ENCODE assay signal across 8 cellular contexts in the genomic region with DNA sequence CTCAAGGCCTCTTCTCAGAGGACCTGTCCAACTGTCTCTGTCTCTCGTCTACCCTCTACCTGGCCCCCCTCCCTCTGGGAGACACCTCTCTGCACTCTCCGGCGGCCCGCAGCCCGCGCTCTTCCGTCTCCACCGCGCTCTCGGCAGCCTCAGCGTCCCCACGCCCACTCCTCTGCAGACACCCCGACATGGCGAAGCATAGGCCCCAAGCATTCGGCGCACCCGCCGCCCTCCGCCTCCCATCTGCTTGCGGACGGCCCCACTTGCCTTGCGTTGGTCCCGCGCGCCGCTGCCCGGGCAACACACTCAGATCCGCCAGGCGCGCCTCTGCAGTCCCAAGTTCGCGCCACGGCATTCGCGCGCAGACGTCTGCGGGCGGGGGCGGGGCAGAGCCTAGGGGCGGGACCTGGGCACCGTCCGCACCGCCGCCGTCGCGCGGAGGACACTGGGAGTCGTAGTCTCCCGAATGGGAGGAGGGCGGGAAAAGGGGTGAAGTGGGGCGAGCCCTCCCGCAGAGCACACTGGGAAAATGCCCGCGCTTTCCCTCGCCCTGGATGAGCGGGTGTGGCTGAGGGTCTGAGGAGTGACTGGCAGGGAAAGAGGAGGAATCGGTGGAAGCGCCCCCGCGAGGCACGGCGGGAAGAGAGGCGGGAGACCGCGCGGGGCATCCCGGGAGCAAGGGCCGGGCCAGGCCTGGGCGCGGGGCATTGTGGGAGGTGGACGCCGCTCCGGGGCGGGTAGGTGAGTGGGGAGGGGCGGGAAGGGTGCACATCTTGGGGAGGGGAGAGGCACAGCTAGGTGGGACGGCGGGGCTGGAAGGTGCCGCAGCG. TPM values are rescaled to one million over a fixed set of nuclear protein-coding genes. Genes with fewer than 3 reads are reported as not detected.
DNase-seq lines count a peak whose midpoint lies in the region; ATAC-seq and TF ChIP-seq lines count a peak whose summit lies in the region.

TSS of gene LIG1 (minus strand) at position 371 of the 830 bp plus-strand sequence. CDS start 4,778 bp downstream, outside the sequence.
TSS of gene ZSWIM9 (plus strand) at position 707 of the 830 bp plus-strand sequence. CDS start 1,123 bp downstream, outside the sequence.

- peaks cover 4 to 7% of the 10 kb centered on the region in 2 donors for H3K4me1 ChIP-seq in esophagus (ENCODE audit: control insufficient read depth in 2 of 2, insufficient read depth in 2 of 2, low read length in 1 of 2)
- peaks cover 5 to 18% of the 10 kb centered on the region in 2 donors for H3K4me1 ChIP-seq in muscle layer of duodenum (ENCODE audit: control insufficient read depth in 1 of 2, insufficient read depth in 2 of 2, low read length in 2 of 2)

- no peaks in the 10 kb centered on the region for H3K27me3 ChIP-seq in esophagus (ENCODE audit: control insufficient read depth in 1 of 2, insufficient read depth in 2 of 2, low read length in 2 of 2)
- no peaks in the 10 kb centered on the region for H3K27me3 ChIP-seq in muscle layer of duodenum (ENCODE audit: low read depth, low read length)

- no peaks in the 10 kb centered on the region for H3K27me3 Mint-ChIP-seq in activated T-cell treated with anti-CD3 and anti-CD28 coated beads, Interleukin-2, amount 50 U/mL, for 4 hours (ENCODE audit: low read depth)

- H3K4me3 ChIP-seq in esophagus (ENCODE audit: low read depth in 1 of 2, low read length in 2 of 2) (peak within 1 kb of the TSS; percentile 63 to 84), muscle layer of duodenum (ENCODE audit: low read depth in 1 of 2, low read length in 2 of 2) (peak within 1 kb of the TSS; percentile 90 to 91)

- H3K27ac ChIP-seq in esophagus (ENCODE audit: low read depth in 2 of 2, low read length in 1 of 2) (peak within 1 kb of the TSS; percentile 93 to 95), muscle layer of duodenum (ENCODE audit: low read length) (peak within 1 kb of the TSS; percentile 69)

- 1% methylated on average over 74 to 81 of the region's 81 CpGs for WGBS in esophagus, 2 donors

- DNase-seq in DMS53 treated with DMSO at 0.1 percent for 48 hours (lab: John Stamatoyannopoulos, UW; ENCODE audit: unreplicated experiment) (peak; percentile 97), KG1 (lab: John Stamatoyannopoulos, UW) (peak; percentile 96)
- peak; percentile 87 for DNase-seq in activated T-cell treated with anti-CD3 and anti-CD28 coated beads, Interleukin-2, amount 50 U/mL, for 4 hours
- peak; percentile 81 for DNase-seq in stimulated activated CD8-positive, alpha-beta memory T cell treated with anti-CD3 and anti-CD28 coated beads, Interleukin-7, amount 100 ng/mL, for 24 hours (ENCODE audit: low read depth)

- H3K4me3 Mint-ChIP-seq in activated T-cell treated with anti-CD3 and anti-CD28 coated beads, Interleukin-2, amount 50 U/mL, for 4 hours: peak within 1 kb of the TSS; percentile 92

- H3K36me3 ChIP-seq in esophagus (ENCODE audit: control insufficient read depth in 2 of 2, insufficient read depth in 2 of 2, low read length in 1 of 2) (peaks cover 0 to 5% of the 10 kb centered on the region in 2 donors), muscle layer of duodenum (ENCODE audit: control insufficient read depth in 1 of 2, insufficient read depth in 2 of 2, low read length in 2 of 2) (peaks cover 5 to 19% of the 10 kb centered on the region in 2 donors)

- peaks cover 22% of the 10 kb centered on the region for H3K4me1 Mint-ChIP-seq in activated T-cell treated with anti-CD3 and anti-CD28 coated beads, Interleukin-2, amount 50 U/mL, for 4 hours (ENCODE audit: low read depth)

- ATAC-seq in GM21717 (IDR thresholded peaks at IDR 0.05; ENCODE audit: unreplicated experiment): peak; percentile 67
- peak; percentile 92 to 93 for ATAC-seq in activated T-cell treated with anti-CD3 and anti-CD28 coated beads, Interleukin-2, amount 50 U/mL, for 4 hours

- no peaks in the 10 kb centered on the region for H3K9me3 Mint-ChIP-seq in activated T-cell treated with anti-CD3 and anti-CD28 coated beads, Interleukin-2, amount 50 U/mL, for 4 hours

- H3K9me3 ChIP-seq in esophagus (ENCODE audit: control insufficient read depth in 2 of 2, insufficient read depth in 1 of 2, low read depth in 1 of 2, low read length in 1 of 2): no peaks in the 10 kb centered on the region
- no peaks in the 10 kb centered on the region for H3K9me3 ChIP-seq in muscle layer of duodenum (ENCODE audit: control insufficient read depth in 1 of 2, low read length in 2 of 2)

- H3K36me3 Mint-ChIP-seq in activated T-cell treated with anti-CD3 and anti-CD28 coated beads, Interleukin-2, amount 50 U/mL, for 4 hours (ENCODE audit: insufficient read depth): peaks cover 8% of the 10 kb centered on the region

TF ChIP-seq in PFSK-1, 5 proteins besides CTCF, POLR2A, EP300 and RAD21:
- no peak; the same call in 1 of the 2 replicates for TF ChIP-seq SIN3A (IDR thresholded peaks at IDR 0.05; ENCODE audit: borderline replicate concordance, insufficient read depth, low read length)
- no peak for TF ChIP-seq TAF1 (IDR thresholded peaks at IDR 0.05; ENCODE audit: borderline replicate concordance, insufficient read depth, low read length)
- no peak for TF ChIP-seq POLR2AphosphoS5 (IDR thresholded peaks at IDR 0.05; ENCODE audit: low read depth, low read length)
- peak; percentile 68 for TF ChIP-seq FOXP2 (optimal IDR thresholded peaks at IDR 0.05; ENCODE audit: borderline replicate concordance, extremely low read depth, extremely low read length, insufficient read depth)
- TF ChIP-seq, protein P1, sequence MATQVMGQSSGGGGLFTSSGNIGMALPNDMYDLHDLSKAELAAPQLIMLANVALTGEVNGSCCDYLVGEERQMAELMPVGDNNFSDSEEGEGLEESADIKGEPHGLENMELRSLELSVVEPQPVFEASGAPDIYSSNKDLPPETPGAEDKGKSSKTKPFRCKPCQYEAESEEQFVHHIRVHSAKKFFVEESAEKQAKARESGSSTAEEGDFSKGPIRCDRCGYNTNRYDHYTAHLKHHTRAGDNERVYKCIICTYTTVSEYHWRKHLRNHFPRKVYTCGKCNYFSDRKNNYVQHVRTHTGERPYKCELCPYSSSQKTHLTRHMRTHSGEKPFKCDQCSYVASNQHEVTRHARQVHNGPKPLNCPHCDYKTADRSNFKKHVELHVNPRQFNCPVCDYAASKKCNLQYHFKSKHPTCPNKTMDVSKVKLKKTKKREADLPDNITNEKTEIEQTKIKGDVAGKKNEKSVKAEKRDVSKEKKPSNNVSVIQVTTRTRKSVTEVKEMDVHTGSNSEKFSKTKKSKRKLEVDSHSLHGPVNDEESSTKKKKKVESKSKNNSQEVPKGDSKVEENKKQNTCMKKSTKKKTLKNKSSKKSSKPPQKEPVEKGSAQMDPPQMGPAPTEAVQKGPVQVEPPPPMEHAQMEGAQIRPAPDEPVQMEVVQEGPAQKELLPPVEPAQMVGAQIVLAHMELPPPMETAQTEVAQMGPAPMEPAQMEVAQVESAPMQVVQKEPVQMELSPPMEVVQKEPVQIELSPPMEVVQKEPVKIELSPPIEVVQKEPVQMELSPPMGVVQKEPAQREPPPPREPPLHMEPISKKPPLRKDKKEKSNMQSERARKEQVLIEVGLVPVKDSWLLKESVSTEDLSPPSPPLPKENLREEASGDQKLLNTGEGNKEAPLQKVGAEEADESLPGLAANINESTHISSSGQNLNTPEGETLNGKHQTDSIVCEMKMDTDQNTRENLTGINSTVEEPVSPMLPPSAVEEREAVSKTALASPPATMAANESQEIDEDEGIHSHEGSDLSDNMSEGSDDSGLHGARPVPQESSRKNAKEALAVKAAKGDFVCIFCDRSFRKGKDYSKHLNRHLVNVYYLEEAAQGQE (IDR thresholded peaks at IDR 0.05; ENCODE audit: insufficient read depth in 1 of 2, low read depth in 2 of 2, low read length in 2 of 2): no peak
TF ChIP-seq in PFSK-1: peak in this region for 1.

RNA-seq across cellular contexts. Expression of gene LIG1, which starts in this region (rescaled TPM):
- polyA plus RNA-seq in PFSK-1 (2012; ENCODE audit: insufficient read length, low read depth): 28.7 TPM
- total RNA-seq in activated T-cell treated with anti-CD3 and anti-CD28 coated beads, Interleukin-2, amount 50 U/mL, for 4 hours: 100 to 1,000 TPM in 2 of 3 donors, 10 to 100 TPM in 1; 77.5 to 103 (median 102) TPM
- polyA plus RNA-seq in esophagus: 10 to 100 TPM; 31.2 to 53.3 TPM

RNA-seq across cellular contexts. Expression of gene ZSWIM9, which starts in this region (rescaled TPM):
- 18.7 TPM for polyA plus RNA-seq in PFSK-1 (2012; ENCODE audit: insufficient read length, low read depth)
- total RNA-seq in activated T-cell treated with anti-CD3 and anti-CD28 coated beads, Interleukin-2, amount 50 U/mL, for 4 hours: 1 to 10 TPM; 6.0 to 6.7 (median 6.5) TPM
- polyA plus RNA-seq in esophagus: 1 to 10 TPM; 3.2 TPM

Comparison
In these comparisons a context has a peak if more than half of its experiments do, and no peak if none do; other contexts are left out.
1. Peak in every context shown above with its lines: DNase-seq, ATAC-seq, H3K4me3 ChIP-seq and H3K27ac ChIP-seq.